22 cellular contexts compared by ENCODE assay signal in the genomic region with DNA sequence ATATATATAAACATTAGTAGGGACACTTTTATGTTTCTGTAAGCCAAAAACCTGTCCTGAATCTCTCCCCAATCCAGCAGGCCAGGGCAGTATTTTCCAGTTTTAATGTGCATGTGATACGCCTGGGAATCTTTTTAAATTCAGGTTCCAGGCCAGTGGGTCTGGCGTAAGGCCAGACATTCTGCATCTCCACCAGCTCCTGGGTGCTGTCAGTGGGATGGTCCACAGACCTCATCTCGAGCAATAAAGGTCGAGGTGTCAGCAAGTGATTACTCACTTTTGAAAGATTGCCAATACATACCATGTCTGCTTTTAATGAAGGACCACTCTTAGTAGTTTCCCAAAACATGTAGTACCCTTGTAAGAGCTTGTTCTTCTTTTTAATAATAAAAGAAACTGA.
A peak's percentile ranks its signal among the peaks of the same experiment; 100 is the strongest.
DNase-seq lines count a peak whose midpoint lies in the region; ATAC-seq, FAIRE-seq and TF ChIP-seq lines count a peak whose summit lies in the region.
"Had no signal": no experiment of that assay in that cellular context is flagged by ENCODE, and none has a peak within 500 bp of the region (broad histone marks: within the 10 kb centered on the region; RNA-seq: fewer than 3 reads in every experiment).

No MANE protein-coding gene starts in this region.

- peak; percentile 28 for DNase-seq in HK-2 (ENCODE audit: unreplicated experiment)
- peak; percentile 50 for DNase-seq in RCC 7860 (ENCODE audit: low spot score)
- DNase-seq in epithelial cell of proximal tubule (ENCODE audit: low read depth), result peak; percentile 50
- DNase-seq in left lung, result no peak
- DNase-seq in foreskin keratinocyte, result no peak
- DNase-seq in T-helper 17 cell, result no peak
- no peak for DNase-seq in cerebellar cortex (ENCODE audit: low spot score)
- DNase-seq: Caco-2; CD4-positive, CD25-positive, alpha-beta regulatory T cell; DMS153; GDM1; Kasumi-1; NCI-H1417; NCI-H1694 treated with DMSO at 0.1 percent for 48 hours; NCI-H2107; NCI-H2227 treated with DMSO at 0.1 percent for 48 hours; NCI-H524; NCI-H774; Peyer's patch; Right ventricle myocardium superior had no signal

- TF ChIP-seq CTCF in epithelial cell of proximal tubule (conservative IDR thresholded peaks at IDR 0.05; ENCODE audit: low read depth, low read length) (no peak), left lung (IDR thresholded peaks at IDR 0.05) (no peak), foreskin keratinocyte (conservative IDR thresholded peaks at IDR 0.05) (no peak)

- H3K36me3 ChIP-seq in left lung, result no peaks in the 10 kb centered on the region
- H3K36me3 ChIP-seq: Peyer's patch had no signal

- intact Hi-C loops in left lung (cut with DNase I), result no loop called here

- no peaks in the 10 kb centered on the region for H3K4me1 Mint-ChIP-seq in T-helper 17 cell
- H3K4me1 Mint-ChIP-seq: CD4-positive, CD25-positive, alpha-beta regulatory T cell had no signal

- H3K36me3 Mint-ChIP-seq in T-helper 17 cell (ENCODE audit: low read depth), result no peaks in the 10 kb centered on the region
- H3K36me3 Mint-ChIP-seq: CD4-positive, CD25-positive, alpha-beta regulatory T cell had no signal

- H3K4me3 ChIP-seq in epithelial cell of proximal tubule (ENCODE audit: low read depth, low read length), result no peak overlapping the region
- no peak overlapping the region for H3K4me3 ChIP-seq in left lung
- H3K4me3 ChIP-seq: Peyer's patch had no signal

- FAIRE-seq in RCC 7860 (lab: Jason Lieb, UNC), result peak; percentile 85
- FAIRE-seq: GM19239, H54 had no signal

- H3K27ac ChIP-seq in left lung (no peak overlapping the region), foreskin keratinocyte (no peak overlapping the region)
- H3K27ac ChIP-seq: Peyer's patch had no signal

- peaks cover 25% of the 10 kb centered on the region for H3K27me3 Mint-ChIP-seq in T-helper 17 cell
- H3K27me3 Mint-ChIP-seq: CD4-positive, CD25-positive, alpha-beta regulatory T cell had no signal

- no peak overlapping the region for H3K27ac Mint-ChIP-seq in T-helper 17 cell
- H3K27ac Mint-ChIP-seq: CD4-positive, CD25-positive, alpha-beta regulatory T cell had no signal

- no peak overlapping the region for H3K4me3 Mint-ChIP-seq in T-helper 17 cell
- H3K4me3 Mint-ChIP-seq: CD4-positive, CD25-positive, alpha-beta regulatory T cell had no signal

- H3K9me3 ChIP-seq in left lung (peaks cover 0 to 2% of the 10 kb centered on the region in 2 donors), T-helper 17 cell (ENCODE audit: control insufficient read depth, low read length, poor library complexity, severe bottlenecking) (peaks cover 3% of the 10 kb centered on the region)
- H3K9me3 ChIP-seq: Peyer's patch had no signal

- H3K27me3 ChIP-seq in left lung, result no peaks in the 10 kb centered on the region
- H3K27me3 ChIP-seq in foreskin keratinocyte, result no peaks in the 10 kb centered on the region
- H3K27me3 ChIP-seq: Peyer's patch had no signal

- ATAC-seq in left lung (no peak), foreskin keratinocyte (no peak), T-helper 17 cell (no peak)

- H3K4me1 ChIP-seq in left lung (no peaks in the 10 kb centered on the region), foreskin keratinocyte (no peaks in the 10 kb centered on the region)
- H3K4me1 ChIP-seq: Caco-2, Peyer's patch had no signal

Comparison
In these comparisons a context has a peak if more than half of its experiments do, and no peak if none do; other contexts are left out.
1. DNase-seq: peak in HK-2 (single experiment), RCC 7860 (single experiment) and epithelial cell of proximal tubule (single experiment); none in left lung (0 of 2), foreskin keratinocyte (0 of 2), T-helper 17 cell (0 of 3) and cerebellar cortex (single experiment).